ENCODE assay signal across 8 cellular contexts in genomic region chr19:9621156-9622037, GRCh38. TPM values are rescaled to one million over a fixed set of nuclear protein-coding genes. Genes with fewer than 3 reads are reported as not detected.
A peak's percentile ranks its signal among the peaks of the same experiment; 100 is the strongest.
DNase-seq lines count a peak whose midpoint lies in the region; ATAC-seq and TF ChIP-seq lines count a peak whose summit lies in the region.

Gene ZNF561 (minus strand): TSS chr19:9621232. CDS start chr19:9619456, 1,776 bp downstream.

- DNase-seq in COLO668 (lab: John Stamatoyannopoulos, UW; ENCODE audit: unreplicated experiment) (peak; percentile 86), PC-9 (peak; percentile 62 to 74)
- DNase-seq in activated T-cell treated with anti-CD3 and anti-CD28 coated beads, Interleukin-2, amount 50 U/mL, for 1 hour = peak; percentile 88
- DNase-seq in stimulated activated CD8-positive, alpha-beta memory T cell treated with anti-CD3 and anti-CD28 coated beads, Interleukin-4, amount 100 ng/mL, for 48 hours = peak; percentile 92

- POLR2A ChIA-PET in PC-9 (lab: Charles Lee; ENCODE audit: unreplicated experiment) = interaction anchor here (1.7 kb wide), 1 partner anchor 147 kb away, joined by 10 read pairs; the partner anchor contains the start of gene ZNF846

- WGBS in esophagus, 2 donors = 0 to 1% methylated on average over 33 of the region's 33 CpGs

- peaks cover 19% of the 10 kb centered on the region for H3K79me2 ChIP-seq in PC-9 (ENCODE audit: low read depth)

- peak within 1 kb of the TSS; percentile 80 for H3K9ac ChIP-seq in mucosa of stomach (ENCODE audit: low read length)

- peak within 1 kb of the TSS; percentile 97 for H2AFZ ChIP-seq in PC-9

- intact Hi-C loops in PC-9 (cut with micrococcal nuclease; ENCODE audit: unreplicated experiment) = loop anchor here (2.0 to 10.0 kb wide), 2 partner anchors 37 to 293 kb away; partner anchors contain the start of gene ZNF121

- H3F3A ChIP-seq in PC-9 (ENCODE audit: insufficient read depth, low read depth) = peaks cover 6% of the 10 kb centered on the region; the same call in 1 of the 2 replicates

- H3K36me3 ChIP-seq in PC-9 (ENCODE audit: low read depth) = peaks cover 27% of the 10 kb centered on the region
- H3K36me3 ChIP-seq in esophagus (ENCODE audit: control insufficient read depth in 2 of 2, insufficient read depth in 2 of 2, low read length in 1 of 2) = peaks cover 4 to 13% of the 10 kb centered on the region in 2 donors
- H3K36me3 ChIP-seq in mucosa of stomach (ENCODE audit: control insufficient read depth, insufficient read depth, low read length) = peaks cover 8% of the 10 kb centered on the region

- H3K9me2 ChIP-seq in PC-9 (ENCODE audit: insufficient read depth) = no peaks in the 10 kb centered on the region

- H3K4me1 ChIP-seq in PC-9 (replicated peaks; ENCODE audit: insufficient read depth) = peaks cover 9% of the 10 kb centered on the region
- peaks cover 0 to 3% of the 10 kb centered on the region in 2 donors for H3K4me1 ChIP-seq in esophagus (ENCODE audit: control insufficient read depth in 2 of 2, insufficient read depth in 2 of 2, low read length in 1 of 2)
- H3K4me1 ChIP-seq in mucosa of stomach (ENCODE audit: control insufficient read depth, insufficient read depth, low read length) = peaks cover 15% of the 10 kb centered on the region

- H3K4me3 ChIP-seq in PC-9 (peak within 1 kb of the TSS; percentile 86), esophagus (ENCODE audit: low read depth in 1 of 2, low read length in 2 of 2) (peak within 1 kb of the TSS; percentile 88 to 97), mucosa of stomach (ENCODE audit: low read length) (peak within 1 kb of the TSS; percentile 98)

- TF ChIP-seq RAD21 in Ishikawa (IDR thresholded peaks at IDR 0.05; ENCODE audit: low read depth) = no peak

- no peaks in the 10 kb centered on the region for H4K20me1 ChIP-seq in PC-9 (ENCODE audit: insufficient read depth)

- peak; percentile 75 for ATAC-seq in GM21447 (IDR thresholded peaks at IDR 0.05; ENCODE audit: unreplicated experiment)

- no peak for TF ChIP-seq CTCF in PC-9 (conservative IDR thresholded peaks at IDR 0.05)

- H3K9me3 ChIP-seq in PC-9 (ENCODE audit: insufficient read depth, low read depth) = no peaks in the 10 kb centered on the region; the same call in 1 of the 2 replicates
- no peaks in the 10 kb centered on the region for H3K9me3 ChIP-seq in esophagus (ENCODE audit: control insufficient read depth in 2 of 2, insufficient read depth in 1 of 2, low read depth in 1 of 2, low read length in 1 of 2)
- H3K9me3 ChIP-seq in mucosa of stomach (ENCODE audit: control insufficient read depth, low read length) = no peaks in the 10 kb centered on the region

- TSS peak; percentile 93 for BruUV-seq in PC-9 (replicated peaks; lab: Mats Ljungman, UMichigan)

- TF ChIP-seq EP300 in Ishikawa (IDR thresholded peaks at IDR 0.05; ENCODE audit: borderline replicate concordance) = 0 out of 2 replicates have a peak, but pooled peaks have one; percentile 8

- CTCF ChIA-PET in PC-9 (lab: Charles Lee) = interaction anchor here (0.6 to 0.7 kb wide), 2 partner anchors 490 to 634 kb away, joined by 3 to 4 read pairs; no protein-coding TSS in a partner anchor

- H3K27ac ChIP-seq in PC-9 (peak within 1 kb of the TSS; percentile 65), esophagus (ENCODE audit: low read depth in 2 of 2, low read length in 1 of 2) (peak within 1 kb of the TSS; percentile 98 to 100)

- H3K4me2 ChIP-seq in PC-9 = peak within 1 kb of the TSS; percentile 81

- H3K27me3 ChIP-seq in PC-9 (ENCODE audit: insufficient read depth, low read depth) (no peaks in the 10 kb centered on the region), esophagus (ENCODE audit: control insufficient read depth in 1 of 2, insufficient read depth in 2 of 2, low read length in 2 of 2) (no peaks in the 10 kb centered on the region), mucosa of stomach (ENCODE audit: control insufficient read depth, insufficient read depth, low read length) (no peaks in the 10 kb centered on the region)

TF ChIP-seq in Ishikawa, 13 proteins besides CTCF, POLR2A, EP300 and RAD21:
- no peak for TF ChIP-seq TEAD4 (IDR thresholded peaks at IDR 0.05)
- 0 out of 2 replicates have a peak, but pooled peaks have one; percentile 1 for TF ChIP-seq EGR1 (IDR thresholded peaks at IDR 0.05)
- no peak for TF ChIP-seq ZBTB7A (IDR thresholded peaks at IDR 0.05; ENCODE audit: low read depth)
- TF ChIP-seq MAX (IDR thresholded peaks at IDR 0.05) = peak; percentile 32; the same call in 1 of the 2 replicates
- 0 out of 2 replicates have a peak, but pooled peaks have one; percentile 34 for TF ChIP-seq TCF12 (IDR thresholded peaks at IDR 0.05; ENCODE audit: low read depth)
- TF ChIP-seq CREB1 (IDR thresholded peaks at IDR 0.05; ENCODE audit: low read depth) = peak; percentile 83
- no peak for TF ChIP-seq FOXM1 (IDR thresholded peaks at IDR 0.05; ENCODE audit: borderline replicate concordance, low read depth)
- peak; percentile 96 for TF ChIP-seq YY1 (IDR thresholded peaks at IDR 0.05; ENCODE audit: low read depth)
- TF ChIP-seq, protein P1, sequence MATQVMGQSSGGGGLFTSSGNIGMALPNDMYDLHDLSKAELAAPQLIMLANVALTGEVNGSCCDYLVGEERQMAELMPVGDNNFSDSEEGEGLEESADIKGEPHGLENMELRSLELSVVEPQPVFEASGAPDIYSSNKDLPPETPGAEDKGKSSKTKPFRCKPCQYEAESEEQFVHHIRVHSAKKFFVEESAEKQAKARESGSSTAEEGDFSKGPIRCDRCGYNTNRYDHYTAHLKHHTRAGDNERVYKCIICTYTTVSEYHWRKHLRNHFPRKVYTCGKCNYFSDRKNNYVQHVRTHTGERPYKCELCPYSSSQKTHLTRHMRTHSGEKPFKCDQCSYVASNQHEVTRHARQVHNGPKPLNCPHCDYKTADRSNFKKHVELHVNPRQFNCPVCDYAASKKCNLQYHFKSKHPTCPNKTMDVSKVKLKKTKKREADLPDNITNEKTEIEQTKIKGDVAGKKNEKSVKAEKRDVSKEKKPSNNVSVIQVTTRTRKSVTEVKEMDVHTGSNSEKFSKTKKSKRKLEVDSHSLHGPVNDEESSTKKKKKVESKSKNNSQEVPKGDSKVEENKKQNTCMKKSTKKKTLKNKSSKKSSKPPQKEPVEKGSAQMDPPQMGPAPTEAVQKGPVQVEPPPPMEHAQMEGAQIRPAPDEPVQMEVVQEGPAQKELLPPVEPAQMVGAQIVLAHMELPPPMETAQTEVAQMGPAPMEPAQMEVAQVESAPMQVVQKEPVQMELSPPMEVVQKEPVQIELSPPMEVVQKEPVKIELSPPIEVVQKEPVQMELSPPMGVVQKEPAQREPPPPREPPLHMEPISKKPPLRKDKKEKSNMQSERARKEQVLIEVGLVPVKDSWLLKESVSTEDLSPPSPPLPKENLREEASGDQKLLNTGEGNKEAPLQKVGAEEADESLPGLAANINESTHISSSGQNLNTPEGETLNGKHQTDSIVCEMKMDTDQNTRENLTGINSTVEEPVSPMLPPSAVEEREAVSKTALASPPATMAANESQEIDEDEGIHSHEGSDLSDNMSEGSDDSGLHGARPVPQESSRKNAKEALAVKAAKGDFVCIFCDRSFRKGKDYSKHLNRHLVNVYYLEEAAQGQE (IDR thresholded peaks at IDR 0.05; ENCODE audit: low read depth) = no peak
- TF ChIP-seq TAF1 (IDR thresholded peaks at IDR 0.05; ENCODE audit: low read depth) = peak; percentile 75
- TF ChIP-seq, protein P2, sequence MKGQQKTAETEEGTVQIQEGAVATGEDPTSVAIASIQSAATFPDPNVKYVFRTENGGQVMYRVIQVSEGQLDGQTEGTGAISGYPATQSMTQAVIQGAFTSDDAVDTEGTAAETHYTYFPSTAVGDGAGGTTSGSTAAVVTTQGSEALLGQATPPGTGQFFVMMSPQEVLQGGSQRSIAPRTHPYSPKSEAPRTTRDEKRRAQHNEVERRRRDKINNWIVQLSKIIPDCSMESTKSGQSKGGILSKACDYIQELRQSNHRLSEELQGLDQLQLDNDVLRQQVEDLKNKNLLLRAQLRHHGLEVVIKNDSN (IDR thresholded peaks at IDR 0.05) = no peak

RNA-seq across cellular contexts. Expression of gene ZNF561, which starts in this region (rescaled TPM):
- 28.9 and 31.2 TPM in 2 replicates for total RNA-seq in PC-9 (2021)
- 10 to 100 TPM; 25.4 to 27.0 TPM for polyA plus RNA-seq in esophagus

Comparison
In these comparisons a context has a peak if more than half of its experiments do, and no peak if none do; other contexts are left out.
1. Peak in every context shown above with its lines: DNase-seq, ATAC-seq, H3K4me3 ChIP-seq and H3K27ac ChIP-seq.